8 cellular contexts compared by ENCODE assay signal in the genomic region with DNA sequence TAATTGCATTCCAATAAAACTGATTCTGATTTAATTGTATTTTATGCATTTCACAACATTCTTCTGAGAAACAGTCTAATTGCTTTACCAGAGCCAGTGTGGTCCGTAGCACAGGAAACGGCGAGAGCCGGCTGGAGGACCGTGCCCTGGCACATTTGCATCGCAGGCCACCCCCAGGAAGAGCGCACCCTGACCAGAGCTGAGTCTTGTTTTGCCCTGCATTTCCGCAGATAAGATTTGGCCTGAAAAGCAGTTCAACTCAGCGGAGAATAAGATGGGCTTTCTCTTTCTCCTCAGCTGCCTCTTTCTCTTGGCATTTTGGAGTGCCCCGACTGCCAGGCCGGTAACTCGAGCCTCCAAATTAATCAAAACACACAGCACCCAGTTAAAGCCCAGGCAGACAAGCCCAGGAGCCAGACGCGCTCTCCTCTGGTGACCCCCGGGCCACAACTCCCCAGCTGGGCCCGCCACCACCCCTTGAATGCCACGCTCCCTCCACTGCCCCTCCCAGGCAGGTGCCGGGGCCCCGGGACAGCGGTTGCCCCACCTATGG. TPM values are rescaled to one million over a fixed set of nuclear protein-coding genes. Genes with fewer than 3 reads are reported as not detected.
DNase-seq lines count a peak whose midpoint lies in the region; ATAC-seq and TF ChIP-seq lines count a peak whose summit lies in the region.

No MANE protein-coding gene starts in this region.

- peaks cover 14% of the 10 kb centered on the region for H3K4me1 Mint-ChIP-seq in CD8-positive, alpha-beta T cell (ENCODE audit: low read depth)
- peaks cover 2% of the 10 kb centered on the region for H3K4me1 Mint-ChIP-seq in activated naive CD8-positive, alpha-beta T cell treated with anti-CD3 and anti-CD28 coated beads, Interleukin-2, amount 10 ng/mL, durations not matched to agents 7 days and 5 days
- H3K4me1 Mint-ChIP-seq in immature natural killer cell, result peaks cover 9 to 21% of the 10 kb centered on the region in 2 donors

- no peaks in the 10 kb centered on the region for H3K36me3 ChIP-seq in CD8-positive, alpha-beta T cell (ENCODE audit: insufficient read depth, low read length)
- no peaks in the 10 kb centered on the region for H3K36me3 ChIP-seq in thymus (ENCODE audit: control insufficient read depth, insufficient read depth)

- CTCF ChIA-PET in CD8-positive, alpha-beta T cell (lab: Charles Lee), result no interaction called here

- no peaks in the 10 kb centered on the region for H3K9me3 ChIP-seq in CD8-positive, alpha-beta T cell (ENCODE audit: low read length)
- no peaks in the 10 kb centered on the region for H3K9me3 ChIP-seq in thymus (ENCODE audit: control insufficient read depth)

- peaks cover 7% of the 10 kb centered on the region for H3K27me3 ChIP-seq in CD8-positive, alpha-beta T cell (ENCODE audit: insufficient read depth, low read length)
- H3K27me3 ChIP-seq in thymus (ENCODE audit: control insufficient read depth, insufficient read depth), result peaks cover 35% of the 10 kb centered on the region

- intact Hi-C loops in CD8-positive, alpha-beta T cell (cut with DNase I, micrococcal nuclease), result no loop called here

- ATAC-seq in CD8-positive, alpha-beta T cell, result no peak
- ATAC-seq in GM19043 (IDR thresholded peaks at IDR 0.05; ENCODE audit: low read depth, unreplicated experiment), result peak; percentile 58
- ATAC-seq in HG03108 (IDR thresholded peaks at IDR 0.05; ENCODE audit: unreplicated experiment), result peak; percentile 62
- ATAC-seq in activated naive CD8-positive, alpha-beta T cell treated with anti-CD3 and anti-CD28 coated beads, Interleukin-2, amount 10 ng/mL, durations not matched to agents 7 days and 5 days (ENCODE audit: low read depth), result peak; percentile 15

- TF ChIP-seq CTCF in CD8-positive, alpha-beta T cell (IDR thresholded peaks at IDR 0.05), result no peak

- POLR2A ChIA-PET in CD8-positive, alpha-beta T cell (lab: Charles Lee), result no interaction called here
- POLR2A ChIA-PET in activated naive CD8-positive, alpha-beta T cell treated with anti-CD3 and anti-CD28 coated beads, Interleukin-2, amount 10 ng/mL, durations not matched to agents 7 days and 5 days (lab: Charles Lee), result no interaction called here

- H3K9me3 Mint-ChIP-seq in CD8-positive, alpha-beta T cell, result peaks cover 3% of the 10 kb centered on the region
- no peaks in the 10 kb centered on the region for H3K9me3 Mint-ChIP-seq in activated naive CD8-positive, alpha-beta T cell treated with anti-CD3 and anti-CD28 coated beads, Interleukin-2, amount 10 ng/mL, durations not matched to agents 7 days and 5 days
- H3K9me3 Mint-ChIP-seq in immature natural killer cell, result peaks cover 0 to 9% (median 0%) of the 10 kb centered on the region in 6 donors

- H3K27ac Mint-ChIP-seq in CD8-positive, alpha-beta T cell, result no peak overlapping the region
- H3K27ac Mint-ChIP-seq in activated naive CD8-positive, alpha-beta T cell treated with anti-CD3 and anti-CD28 coated beads, Interleukin-2, amount 10 ng/mL, durations not matched to agents 7 days and 5 days, result no peak overlapping the region
- H3K27ac Mint-ChIP-seq in immature natural killer cell, result no peak overlapping the region

- no peak overlapping the region for H3K4me3 ChIP-seq in CD8-positive, alpha-beta T cell (ENCODE audit: low read depth, low read length)
- peak overlapping the region; percentile 36 for H3K4me3 ChIP-seq in thymus (ENCODE audit: low read length)

- DNase-seq in CD8-positive, alpha-beta T cell, result no peak
- DNase-seq in activated naive CD8-positive, alpha-beta T cell treated with anti-CD3 and anti-CD28 coated beads, Interleukin-2, amount 10 ng/mL, durations not matched to agents 7 days and 5 days, result no peak
- DNase-seq in immature natural killer cell (no peak), nucleus accumbens (lab: John Stamatoyannopoulos, UW) (no peak)
- DNase-seq in activated CD4-positive, CD25-positive, alpha-beta regulatory T cell treated with anti-CD3 and anti-CD28 coated beads, Interleukin-2, amount 50 U/mL, for 72 hours, result no peak

- peaks cover 62% of the 10 kb centered on the region for H3K27me3 Mint-ChIP-seq in CD8-positive, alpha-beta T cell (ENCODE audit: low read depth)
- H3K27me3 Mint-ChIP-seq in activated naive CD8-positive, alpha-beta T cell treated with anti-CD3 and anti-CD28 coated beads, Interleukin-2, amount 10 ng/mL, durations not matched to agents 7 days and 5 days, result peaks cover 52% of the 10 kb centered on the region
- H3K27me3 Mint-ChIP-seq in immature natural killer cell (ENCODE audit: low read depth in 3 of 3), result peaks cover 14 to 30% (median 15%) of the 10 kb centered on the region in 3 donors

- H3K36me3 Mint-ChIP-seq in CD8-positive, alpha-beta T cell, result no peaks in the 10 kb centered on the region
- no peaks in the 10 kb centered on the region for H3K36me3 Mint-ChIP-seq in activated naive CD8-positive, alpha-beta T cell treated with anti-CD3 and anti-CD28 coated beads, Interleukin-2, amount 10 ng/mL, durations not matched to agents 7 days and 5 days
- H3K36me3 Mint-ChIP-seq in immature natural killer cell, result peaks cover 0 to 4% (median 0%) of the 10 kb centered on the region in 3 donors

- no peak overlapping the region for H3K27ac ChIP-seq in CD8-positive, alpha-beta T cell (ENCODE audit: low read depth, low read length)
- H3K27ac ChIP-seq in thymus (ENCODE audit: low read depth), result no peak overlapping the region

- H3K4me3 Mint-ChIP-seq in CD8-positive, alpha-beta T cell, result peak overlapping the region; percentile 63
- H3K4me3 Mint-ChIP-seq in activated naive CD8-positive, alpha-beta T cell treated with anti-CD3 and anti-CD28 coated beads, Interleukin-2, amount 10 ng/mL, durations not matched to agents 7 days and 5 days, result peak overlapping the region; percentile 56
- peak overlapping the region; percentile 69 to 78 (median 74) for H3K4me3 Mint-ChIP-seq in immature natural killer cell

- no peaks in the 10 kb centered on the region for H3K4me1 ChIP-seq in CD8-positive, alpha-beta T cell (ENCODE audit: insufficient read depth, low read length)
- H3K4me1 ChIP-seq in thymus (ENCODE audit: control insufficient read depth, insufficient read depth, low read length), result no peaks in the 10 kb centered on the region

- 3% methylated on average over 20 of the region's 20 CpGs for WGBS in thymus

RNA-seq across cellular contexts. Expression of a gene that starts 0.5 kb away (rescaled TPM):
- total RNA-seq in CD8-positive, alpha-beta T cell, result not detected
- not detected for total RNA-seq in activated naive CD8-positive, alpha-beta T cell treated with anti-CD3 and anti-CD28 coated beads, Interleukin-2, amount 10 ng/mL, durations not matched to agents 7 days and 5 days
- polyA plus RNA-seq in immature natural killer cell, result 1 to 10 TPM in 1 of 3 donors, under 1 TPM in 1, not detected in 1; 0.76 to 1.3 TPM
- polyA plus RNA-seq in thymus, result 1.6 TPM

RNA-seq across cellular contexts. Expression of a gene that starts 0.9 kb away (rescaled TPM):
- under 1 TPM; 0.27 to 0.47 TPM for total RNA-seq in CD8-positive, alpha-beta T cell
- total RNA-seq in activated naive CD8-positive, alpha-beta T cell treated with anti-CD3 and anti-CD28 coated beads, Interleukin-2, amount 10 ng/mL, durations not matched to agents 7 days and 5 days, result not detected
- polyA plus RNA-seq in immature natural killer cell (under 1 TPM in 1 of 3 donors, not detected in 2; 0.10 TPM), thymus (2.5 TPM)
